ENCODE assay signal across 1 cellular context in the genomic region with DNA sequence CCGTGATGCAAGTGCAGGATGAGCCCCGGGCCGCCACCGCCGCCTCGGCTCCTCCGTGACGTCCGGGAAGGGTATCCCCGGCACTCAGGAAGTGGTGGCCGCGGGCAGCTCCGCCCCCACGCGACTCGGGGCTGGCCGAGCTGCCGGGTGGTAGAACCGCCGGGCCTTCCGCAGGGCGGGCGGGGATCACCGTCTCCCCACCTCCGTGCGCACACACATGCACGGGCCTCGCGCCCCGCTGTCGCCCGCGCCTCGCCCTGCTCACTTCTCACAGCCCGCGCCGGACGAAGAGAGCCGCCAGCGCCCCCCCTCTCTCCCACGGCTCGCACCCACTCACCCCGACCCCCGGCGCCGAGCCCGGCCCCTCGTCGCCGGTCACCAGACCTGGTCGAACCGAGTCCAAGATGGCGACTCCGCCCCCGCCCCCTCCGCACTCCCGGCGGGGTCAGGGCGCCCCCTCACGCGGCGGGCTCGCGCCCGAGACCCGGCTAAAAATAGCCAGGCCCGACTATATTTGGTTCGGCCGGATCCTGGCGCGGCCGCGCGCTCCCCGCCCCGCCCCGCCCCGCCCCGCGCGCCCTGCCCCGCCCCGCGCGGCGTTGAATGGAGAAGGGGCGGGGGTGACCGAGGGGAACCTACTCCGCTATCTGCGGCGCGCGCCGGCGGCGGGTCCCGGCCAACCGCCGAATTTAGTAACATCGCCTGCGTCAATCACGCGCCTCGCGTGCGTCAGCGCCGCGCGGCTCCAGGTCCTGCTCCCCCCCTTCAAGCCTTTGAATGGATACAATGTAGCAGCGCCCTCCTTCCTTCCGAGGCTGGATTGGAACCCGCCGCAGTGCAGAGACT.
TF ChIP-seq lines count a peak whose summit lies in the region.

No MANE protein-coding gene starts in this region.

TF ChIP-seq in HEK293, 187 proteins besides CTCF, POLR2A, EP300 and RAD21 (continued from another document and continues in another):
- TF ChIP-seq, protein P1, sequence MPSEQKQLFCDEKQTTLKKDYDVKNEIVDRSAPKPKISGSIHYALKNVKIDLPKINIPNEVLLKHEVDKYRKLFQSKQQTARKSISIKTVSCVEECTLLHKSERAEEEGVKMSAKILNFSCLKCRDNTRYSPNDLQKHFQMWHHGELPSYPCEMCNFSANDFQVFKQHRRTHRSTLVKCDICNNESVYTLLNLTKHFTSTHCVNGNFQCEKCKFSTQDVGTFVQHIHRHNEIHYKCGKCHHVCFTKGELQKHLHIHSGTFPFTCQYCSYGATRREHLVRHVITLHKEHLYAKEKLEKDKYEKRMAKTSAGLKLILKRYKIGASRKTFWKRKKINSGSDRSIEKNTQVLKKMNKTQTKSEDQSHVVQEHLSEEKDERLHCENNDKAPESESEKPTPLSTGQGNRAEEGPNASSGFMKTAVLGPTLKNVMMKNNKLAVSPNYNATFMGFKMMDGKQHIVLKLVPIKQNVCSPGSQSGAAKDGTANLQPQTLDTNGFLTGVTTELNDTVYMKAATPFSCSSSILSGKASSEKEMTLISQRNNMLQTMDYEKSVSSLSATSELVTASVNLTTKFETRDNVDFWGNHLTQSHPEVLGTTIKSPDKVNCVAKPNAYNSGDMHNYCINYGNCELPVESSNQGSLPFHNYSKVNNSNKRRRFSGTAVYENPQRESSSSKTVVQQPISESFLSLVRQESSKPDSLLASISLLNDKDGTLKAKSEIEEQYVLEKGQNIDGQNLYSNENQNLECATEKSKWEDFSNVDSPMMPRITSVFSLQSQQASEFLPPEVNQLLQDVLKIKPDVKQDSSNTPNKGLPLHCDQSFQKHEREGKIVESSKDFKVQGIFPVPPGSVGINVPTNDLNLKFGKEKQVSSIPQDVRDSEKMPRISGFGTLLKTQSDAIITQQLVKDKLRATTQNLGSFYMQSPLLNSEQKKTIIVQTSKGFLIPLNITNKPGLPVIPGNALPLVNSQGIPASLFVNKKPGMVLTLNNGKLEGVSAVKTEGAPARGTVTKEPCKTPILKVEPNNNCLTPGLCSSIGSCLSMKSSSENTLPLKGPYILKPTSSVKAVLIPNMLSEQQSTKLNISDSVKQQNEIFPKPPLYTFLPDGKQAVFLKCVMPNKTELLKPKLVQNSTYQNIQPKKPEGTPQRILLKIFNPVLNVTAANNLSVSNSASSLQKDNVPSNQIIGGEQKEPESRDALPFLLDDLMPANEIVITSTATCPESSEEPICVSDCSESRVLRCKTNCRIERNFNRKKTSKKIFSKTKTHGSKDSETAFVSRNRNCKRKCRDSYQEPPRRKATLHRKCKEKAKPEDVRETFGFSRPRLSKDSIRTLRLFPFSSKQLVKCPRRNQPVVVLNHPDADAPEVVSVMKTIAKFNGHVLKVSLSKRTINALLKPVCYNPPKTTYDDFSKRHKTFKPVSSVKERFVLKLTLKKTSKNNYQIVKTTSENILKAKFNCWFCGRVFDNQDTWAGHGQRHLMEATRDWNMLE (tag by site-specific recombination; conservative IDR thresholded peaks at IDR 0.05; ENCODE audit: low read depth), result no peak
- TF ChIP-seq, protein P2, sequence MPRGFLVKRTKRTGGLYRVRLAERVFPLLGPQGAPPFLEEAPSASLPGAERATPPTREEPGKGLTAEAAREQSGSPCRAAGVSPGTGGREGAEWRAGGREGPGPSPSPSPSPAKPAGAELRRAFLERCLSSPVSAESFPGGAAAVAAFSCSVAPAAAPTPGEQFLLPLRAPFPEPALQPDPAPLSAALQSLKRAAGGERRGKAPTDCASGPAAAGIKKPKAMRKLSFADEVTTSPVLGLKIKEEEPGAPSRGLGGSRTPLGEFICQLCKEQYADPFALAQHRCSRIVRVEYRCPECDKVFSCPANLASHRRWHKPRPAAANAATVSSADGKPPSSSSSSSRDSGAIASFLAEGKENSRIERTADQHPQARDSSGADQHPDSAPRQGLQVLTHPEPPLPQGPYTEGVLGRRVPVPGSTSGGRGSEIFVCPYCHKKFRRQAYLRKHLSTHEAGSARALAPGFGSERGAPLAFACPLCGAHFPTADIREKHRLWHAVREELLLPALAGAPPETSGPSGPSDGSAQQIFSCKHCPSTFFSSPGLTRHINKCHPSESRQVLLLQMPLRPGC (tag by site-specific recombination; IDR thresholded peaks at IDR 0.05), result 0 out of 2 replicates have a peak, but pooled peaks have one; percentile 37
- no peak for TF ChIP-seq ZNF350 (tag by site-specific recombination; IDR thresholded peaks at IDR 0.05)
- peak; percentile 73 for TF ChIP-seq ZFP37 (tag by site-specific recombination; IDR thresholded peaks at IDR 0.05)
- TF ChIP-seq ZNF768 (tag by site-specific recombination; IDR thresholded peaks at IDR 0.05), result no peak
- TF ChIP-seq, protein P3, sequence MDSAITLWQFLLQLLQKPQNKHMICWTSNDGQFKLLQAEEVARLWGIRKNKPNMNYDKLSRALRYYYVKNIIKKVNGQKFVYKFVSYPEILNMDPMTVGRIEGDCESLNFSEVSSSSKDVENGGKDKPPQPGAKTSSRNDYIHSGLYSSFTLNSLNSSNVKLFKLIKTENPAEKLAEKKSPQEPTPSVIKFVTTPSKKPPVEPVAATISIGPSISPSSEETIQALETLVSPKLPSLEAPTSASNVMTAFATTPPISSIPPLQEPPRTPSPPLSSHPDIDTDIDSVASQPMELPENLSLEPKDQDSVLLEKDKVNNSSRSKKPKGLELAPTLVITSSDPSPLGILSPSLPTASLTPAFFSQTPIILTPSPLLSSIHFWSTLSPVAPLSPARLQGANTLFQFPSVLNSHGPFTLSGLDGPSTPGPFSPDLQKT (IDR thresholded peaks at IDR 0.05; ENCODE audit: borderline replicate concordance, low read depth, low read length), result peak; percentile 91; the same call in 1 of the 2 replicates
- no peak for TF ChIP-seq PRDM1 (tag by site-specific recombination; IDR thresholded peaks at IDR 0.05)
- no peak for TF ChIP-seq ZNF521 (tag by site-specific recombination; IDR thresholded peaks at IDR 0.05)
- peak; percentile 75; the same call in 1 of the 2 replicates for TF ChIP-seq KLF10 (tag by site-specific recombination; IDR thresholded peaks at IDR 0.05)
- TF ChIP-seq, protein P4, sequence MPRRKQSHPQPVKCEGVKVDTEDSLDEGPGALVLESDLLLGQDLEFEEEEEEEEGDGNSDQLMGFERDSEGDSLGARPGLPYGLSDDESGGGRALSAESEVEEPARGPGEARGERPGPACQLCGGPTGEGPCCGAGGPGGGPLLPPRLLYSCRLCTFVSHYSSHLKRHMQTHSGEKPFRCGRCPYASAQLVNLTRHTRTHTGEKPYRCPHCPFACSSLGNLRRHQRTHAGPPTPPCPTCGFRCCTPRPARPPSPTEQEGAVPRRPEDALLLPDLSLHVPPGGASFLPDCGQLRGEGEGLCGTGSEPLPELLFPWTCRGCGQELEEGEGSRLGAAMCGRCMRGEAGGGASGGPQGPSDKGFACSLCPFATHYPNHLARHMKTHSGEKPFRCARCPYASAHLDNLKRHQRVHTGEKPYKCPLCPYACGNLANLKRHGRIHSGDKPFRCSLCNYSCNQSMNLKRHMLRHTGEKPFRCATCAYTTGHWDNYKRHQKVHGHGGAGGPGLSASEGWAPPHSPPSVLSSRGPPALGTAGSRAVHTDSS (tag by site-specific recombination; IDR thresholded peaks at IDR 0.05), result no peak
- no peak for TF ChIP-seq ZNF239 (tag by site-specific recombination; IDR thresholded peaks at IDR 0.05)
- TF ChIP-seq, protein P5, sequence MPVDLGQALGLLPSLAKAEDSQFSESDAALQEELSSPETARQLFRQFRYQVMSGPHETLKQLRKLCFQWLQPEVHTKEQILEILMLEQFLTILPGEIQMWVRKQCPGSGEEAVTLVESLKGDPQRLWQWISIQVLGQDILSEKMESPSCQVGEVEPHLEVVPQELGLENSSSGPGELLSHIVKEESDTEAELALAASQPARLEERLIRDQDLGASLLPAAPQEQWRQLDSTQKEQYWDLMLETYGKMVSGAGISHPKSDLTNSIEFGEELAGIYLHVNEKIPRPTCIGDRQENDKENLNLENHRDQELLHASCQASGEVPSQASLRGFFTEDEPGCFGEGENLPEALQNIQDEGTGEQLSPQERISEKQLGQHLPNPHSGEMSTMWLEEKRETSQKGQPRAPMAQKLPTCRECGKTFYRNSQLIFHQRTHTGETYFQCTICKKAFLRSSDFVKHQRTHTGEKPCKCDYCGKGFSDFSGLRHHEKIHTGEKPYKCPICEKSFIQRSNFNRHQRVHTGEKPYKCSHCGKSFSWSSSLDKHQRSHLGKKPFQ (tag by site-specific recombination; IDR thresholded peaks at IDR 0.05), result no peak
- TF ChIP-seq ZNF391 (tag by site-specific recombination; IDR thresholded peaks at IDR 0.05; ENCODE audit: borderline replicate concordance, low read depth), result peak; percentile 57; the same call in 1 of the 2 replicates
- TF ChIP-seq ZNF529 (tag by site-specific recombination; IDR thresholded peaks at IDR 0.05; ENCODE audit: insufficient replicate concordance), result no peak
- TF ChIP-seq SP3 (tag by site-specific recombination; IDR thresholded peaks at IDR 0.05), result peak; percentile 69
- TF ChIP-seq, protein P6, sequence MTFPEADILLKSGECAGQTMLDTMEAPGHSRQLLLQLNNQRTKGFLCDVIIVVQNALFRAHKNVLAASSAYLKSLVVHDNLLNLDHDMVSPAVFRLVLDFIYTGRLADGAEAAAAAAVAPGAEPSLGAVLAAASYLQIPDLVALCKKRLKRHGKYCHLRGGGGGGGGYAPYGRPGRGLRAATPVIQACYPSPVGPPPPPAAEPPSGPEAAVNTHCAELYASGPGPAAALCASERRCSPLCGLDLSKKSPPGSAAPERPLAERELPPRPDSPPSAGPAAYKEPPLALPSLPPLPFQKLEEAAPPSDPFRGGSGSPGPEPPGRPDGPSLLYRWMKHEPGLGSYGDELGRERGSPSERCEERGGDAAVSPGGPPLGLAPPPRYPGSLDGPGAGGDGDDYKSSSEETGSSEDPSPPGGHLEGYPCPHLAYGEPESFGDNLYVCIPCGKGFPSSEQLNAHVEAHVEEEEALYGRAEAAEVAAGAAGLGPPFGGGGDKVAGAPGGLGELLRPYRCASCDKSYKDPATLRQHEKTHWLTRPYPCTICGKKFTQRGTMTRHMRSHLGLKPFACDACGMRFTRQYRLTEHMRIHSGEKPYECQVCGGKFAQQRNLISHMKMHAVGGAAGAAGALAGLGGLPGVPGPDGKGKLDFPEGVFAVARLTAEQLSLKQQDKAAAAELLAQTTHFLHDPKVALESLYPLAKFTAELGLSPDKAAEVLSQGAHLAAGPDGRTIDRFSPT (tag by site-specific recombination; IDR thresholded peaks at IDR 0.05), result no peak
- TF ChIP-seq ZNF561 (tag by site-specific recombination; IDR thresholded peaks at IDR 0.05; ENCODE audit: borderline replicate concordance), result 0 out of 2 replicates have a peak, but pooled peaks have one; percentile 23
- TF ChIP-seq ZNF157 (tag by site-specific recombination; IDR thresholded peaks at IDR 0.05), result no peak
- TF ChIP-seq, protein P7, sequence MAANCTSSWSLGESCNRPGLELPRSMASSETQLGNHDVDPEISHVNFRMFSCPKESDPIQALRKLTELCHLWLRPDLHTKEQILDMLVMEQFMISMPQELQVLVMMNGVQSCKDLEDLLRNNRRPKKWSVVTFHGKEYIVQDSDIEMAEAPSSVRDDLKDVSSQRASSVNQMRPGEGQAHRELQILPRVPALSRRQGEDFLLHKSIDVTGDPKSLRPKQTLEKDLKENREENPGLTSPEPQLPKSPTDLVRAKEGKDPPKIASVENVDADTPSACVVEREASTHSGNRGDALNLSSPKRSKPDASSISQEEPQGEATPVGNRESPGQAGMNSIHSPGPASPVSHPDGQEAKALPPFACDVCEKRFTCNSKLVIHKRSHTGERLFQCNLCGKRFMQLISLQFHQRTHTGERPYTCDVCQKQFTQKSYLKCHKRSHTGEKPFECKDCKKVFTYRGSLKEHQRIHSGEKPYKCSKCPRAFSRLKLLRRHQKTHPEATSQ (tag by site-specific recombination; IDR thresholded peaks at IDR 0.05), result peak; percentile 87
- TF ChIP-seq KLF1 (tag by site-specific recombination; IDR thresholded peaks at IDR 0.05), result no peak; the same call in 1 of the 2 replicates
- TF ChIP-seq BCL11A (tag by site-specific recombination; IDR thresholded peaks at IDR 0.05; ENCODE audit: low read depth), result no peak
- no peak for TF ChIP-seq OVOL3 (tag by site-specific recombination; IDR thresholded peaks at IDR 0.05)
- no peak for TF ChIP-seq ZNF175 (tag by site-specific recombination; IDR thresholded peaks at IDR 0.05)
- peak; percentile 84 for TF ChIP-seq ZXDB (tag by site-specific recombination; IDR thresholded peaks at IDR 0.05)
- TF ChIP-seq, protein P8, sequence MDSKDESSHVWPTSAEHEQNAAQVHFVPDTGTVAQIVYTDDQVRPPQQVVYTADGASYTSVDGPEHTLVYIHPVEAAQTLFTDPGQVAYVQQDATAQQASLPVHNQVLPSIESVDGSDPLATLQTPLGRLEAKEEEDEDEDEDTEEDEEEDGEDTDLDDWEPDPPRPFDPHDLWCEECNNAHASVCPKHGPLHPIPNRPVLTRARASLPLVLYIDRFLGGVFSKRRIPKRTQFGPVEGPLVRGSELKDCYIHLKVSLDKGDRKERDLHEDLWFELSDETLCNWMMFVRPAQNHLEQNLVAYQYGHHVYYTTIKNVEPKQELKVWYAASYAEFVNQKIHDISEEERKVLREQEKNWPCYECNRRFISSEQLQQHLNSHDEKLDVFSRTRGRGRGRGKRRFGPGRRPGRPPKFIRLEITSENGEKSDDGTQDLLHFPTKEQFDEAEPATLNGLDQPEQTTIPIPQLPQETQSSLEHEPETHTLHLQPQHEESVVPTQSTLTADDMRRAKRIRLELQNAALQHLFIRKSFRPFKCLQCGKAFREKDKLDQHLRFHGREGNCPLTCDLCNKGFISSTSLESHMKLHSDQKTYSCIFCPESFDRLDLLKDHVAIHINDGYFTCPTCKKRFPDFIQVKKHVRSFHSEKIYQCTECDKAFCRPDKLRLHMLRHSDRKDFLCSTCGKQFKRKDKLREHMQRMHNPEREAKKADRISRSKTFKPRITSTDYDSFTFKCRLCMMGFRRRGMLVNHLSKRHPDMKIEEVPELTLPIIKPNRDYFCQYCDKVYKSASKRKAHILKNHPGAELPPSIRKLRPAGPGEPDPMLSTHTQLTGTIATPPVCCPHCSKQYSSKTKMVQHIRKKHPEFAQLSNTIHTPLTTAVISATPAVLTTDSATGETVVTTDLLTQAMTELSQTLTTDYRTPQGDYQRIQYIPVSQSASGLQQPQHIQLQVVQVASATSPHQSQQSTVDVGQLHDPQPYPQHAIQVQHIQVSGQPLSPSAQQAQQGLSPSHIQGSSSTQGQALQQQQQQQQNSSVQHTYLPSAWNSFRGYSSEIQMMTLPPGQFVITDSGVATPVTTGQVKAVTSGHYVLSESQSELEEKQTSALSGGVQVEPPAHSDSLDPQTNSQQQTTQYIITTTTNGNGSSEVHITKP (tag by site-specific recombination; IDR thresholded peaks at IDR 0.05), result peak; percentile 78
- no peak for TF ChIP-seq ZNF37A (tag by site-specific recombination; IDR thresholded peaks at IDR 0.05)
- TF ChIP-seq GLIS2 (tag by site-specific recombination; IDR thresholded peaks at IDR 0.05), result peak; percentile 93
- no peak for TF ChIP-seq MYNN (tag by site-specific recombination; IDR thresholded peaks at IDR 0.05; ENCODE audit: borderline replicate concordance)
- TF ChIP-seq OSR2 (tag by site-specific recombination; IDR thresholded peaks at IDR 0.05), result peak; percentile 26; the same call in 1 of the 2 replicates
- no peak for TF ChIP-seq ZBTB7A (tag by site-specific recombination; IDR thresholded peaks at IDR 0.05; ENCODE audit: low read depth)
- no peak for TF ChIP-seq HOXD13 (CRISPR knock-in tag; IDR thresholded peaks at IDR 0.05; ENCODE audit: borderline replicate concordance)
- no peak for TF ChIP-seq ZNF549 (tag by site-specific recombination; IDR thresholded peaks at IDR 0.05)
